Comparison of ENCODE assay signal across 8 cellular contexts in the genomic region with DNA sequence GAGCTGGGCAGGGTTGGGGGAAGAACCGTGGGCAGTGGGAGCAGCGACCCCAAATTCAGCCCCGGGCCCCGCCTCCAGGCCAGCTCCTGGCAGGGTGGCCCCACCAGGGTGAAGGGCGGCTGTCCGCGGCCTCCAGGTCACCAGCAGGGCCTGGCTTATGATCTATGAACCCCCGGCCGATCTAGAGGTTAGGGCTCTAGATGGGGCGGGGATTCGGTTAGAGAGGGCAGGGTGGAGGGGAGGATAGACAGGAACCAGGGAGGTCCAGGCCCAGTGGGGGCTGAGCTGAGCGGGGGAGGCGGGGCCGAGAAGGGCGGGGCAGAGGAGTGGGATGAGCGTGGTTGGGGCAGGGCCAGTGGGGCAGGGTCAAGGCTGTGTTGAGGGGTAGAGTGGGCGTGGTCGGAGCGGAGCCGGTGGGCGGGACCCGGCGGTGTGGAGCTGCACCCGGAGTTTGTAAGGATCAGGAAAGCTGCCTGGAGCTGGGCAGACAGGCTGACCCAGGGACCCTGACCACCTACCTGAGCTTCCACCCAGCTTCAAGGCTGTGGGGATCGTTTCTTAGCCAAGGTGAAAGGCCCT. TPM values are rescaled to one million over a fixed set of nuclear protein-coding genes. Genes with fewer than 3 reads are reported as not detected.
DNase-seq lines count a peak whose midpoint lies in the region; ATAC-seq and TF ChIP-seq lines count a peak whose summit lies in the region.

No MANE protein-coding gene starts in this region.

- DNase-seq in HUDEP-2 (lab: John Stamatoyannopoulos, UW; ENCODE audit: unreplicated experiment in 76 of 76), result peak in 61 of 76 experiments; percentile 9 to 84 (median 55)
- DNase-seq in activated T-cell treated with anti-CD3 and anti-CD28 coated beads for 48 hours (ENCODE audit: low read depth), result peak; percentile 46
- DNase-seq in natural killer cell treated with Interleukin-12 subunit alpha and Interleukin-12 subunit beta and Interleukin-15 and Interleukin-18, amount 100 ng/mL, for 72 hours (ENCODE audit: low spot score), result peak; percentile 74
- peak; percentile 96 for DNase-seq in testis
- DNase-seq in NK-92 (lab: John Stamatoyannopoulos, UW; ENCODE audit: unreplicated experiment), result no peak

- no peak for TF ChIP-seq EP300 in gastroesophageal sphincter (IDR thresholded peaks at IDR 0.05)

- ATAC-seq in gastroesophageal sphincter, result peak; percentile 67
- peak; percentile 81 to 86 for ATAC-seq in natural killer cell treated with Interleukin-12 subunit alpha and Interleukin-12 subunit beta and Interleukin-15 and Interleukin-18, amount 100 ng/mL, for 72 hours
- ATAC-seq in GM21423 (IDR thresholded peaks at IDR 0.05; ENCODE audit: unreplicated experiment), result no peak
- no peak for ATAC-seq in HG02759 (IDR thresholded peaks at IDR 0.05; ENCODE audit: unreplicated experiment)

- no peaks in the 10 kb centered on the region for H3K9me3 ChIP-seq in gastroesophageal sphincter
- no peaks in the 10 kb centered on the region for H3K9me3 ChIP-seq in testis

- peak overlapping the region; percentile 41 for H3K4me3 Mint-ChIP-seq in natural killer cell treated with Interleukin-12 subunit alpha and Interleukin-12 subunit beta and Interleukin-15 and Interleukin-18, amount 100 ng/mL, for 72 hours

- H3K4me3 ChIP-seq in gastroesophageal sphincter, result peak overlapping the region in 1 of 2 donors; percentile 39
- H3K4me3 ChIP-seq in testis, result peak overlapping the region; percentile 10 to 14

- TF ChIP-seq CTCF in gastroesophageal sphincter (IDR thresholded peaks at IDR 0.05), result no peak
- no peak for TF ChIP-seq CTCF in testis (IDR thresholded peaks at IDR 0.05)

- H3K27ac ChIP-seq in gastroesophageal sphincter (peak overlapping the region in 3 of 4 donors; percentile 53 to 75 (median 60)), testis (peak overlapping the region; percentile 72 to 75)

- H3K4me1 Mint-ChIP-seq in natural killer cell treated with Interleukin-12 subunit alpha and Interleukin-12 subunit beta and Interleukin-15 and Interleukin-18, amount 100 ng/mL, for 72 hours (ENCODE audit: low read depth in 2 of 2), result peaks cover 0 to 7% of the 10 kb centered on the region in 2 donors

- WGBS in gastroesophageal sphincter (ENCODE audit: low coverage in 1 of 2), 2 donors, result 0 to 24% methylated on average over 9 to 11 of the region's 25 CpGs
- WGBS in testis, 2 donors, result 12 to 23% methylated on average over 18 to 25 of the region's 25 CpGs

- H3K9me3 Mint-ChIP-seq in natural killer cell treated with Interleukin-12 subunit alpha and Interleukin-12 subunit beta and Interleukin-15 and Interleukin-18, amount 100 ng/mL, for 72 hours, result no peaks in the 10 kb centered on the region

- H3K27me3 Mint-ChIP-seq in natural killer cell treated with Interleukin-12 subunit alpha and Interleukin-12 subunit beta and Interleukin-15 and Interleukin-18, amount 100 ng/mL, for 72 hours, result peaks cover 4 to 7% of the 10 kb centered on the region in 2 donors

- no peaks in the 10 kb centered on the region for H3K36me3 Mint-ChIP-seq in natural killer cell treated with Interleukin-12 subunit alpha and Interleukin-12 subunit beta and Interleukin-15 and Interleukin-18, amount 100 ng/mL, for 72 hours

- peaks cover 82% of the 10 kb centered on the region for H3K27me3 ChIP-seq in gastroesophageal sphincter
- H3K27me3 ChIP-seq in testis, result no peaks in the 10 kb centered on the region

- no peaks in the 10 kb centered on the region for H3K36me3 ChIP-seq in gastroesophageal sphincter
- H3K36me3 ChIP-seq in testis (ENCODE audit: low read depth, missing control alignments), result no peaks in the 10 kb centered on the region

- H3K27ac Mint-ChIP-seq in natural killer cell treated with Interleukin-12 subunit alpha and Interleukin-12 subunit beta and Interleukin-15 and Interleukin-18, amount 100 ng/mL, for 72 hours, result no peak overlapping the region

- TF ChIP-seq POLR2A in gastroesophageal sphincter (IDR thresholded peaks at IDR 0.05) (no peak), testis (IDR thresholded peaks at IDR 0.05) (no peak)

- intact Hi-C loops in testis (cut with DNase I; ENCODE audit: low total_unique reads), result no loop called here

- H3K4me1 ChIP-seq in gastroesophageal sphincter (peaks cover 0 to 16% (median 0%) of the 10 kb centered on the region in 3 donors), testis (peaks cover 18% of the 10 kb centered on the region)

RNA-seq across cellular contexts. Expression of a gene that starts 29.3 kb away (rescaled TPM):
- total RNA-seq in gastroesophageal sphincter (not detected), testis (10 to 100 TPM; 34.0 to 53.0 TPM)
- total RNA-seq in natural killer cell treated with Interleukin-12 subunit alpha and Interleukin-12 subunit beta and Interleukin-15 and Interleukin-18, amount 100 ng/mL, for 72 hours, result not detected
- 35.1 TPM for polyA plus RNA-seq in testis (ENCODE audit: insufficient read depth, low read depth, low replicate concordance)

RNA-seq across cellular contexts. Expression of a gene that starts 36.6 kb away (rescaled TPM):
- 1 to 10 TPM in 2 of 4 donors, under 1 TPM in 2; 0.47 to 10.0 (median 0.91) TPM for total RNA-seq in gastroesophageal sphincter
- total RNA-seq in natural killer cell treated with Interleukin-12 subunit alpha and Interleukin-12 subunit beta and Interleukin-15 and Interleukin-18, amount 100 ng/mL, for 72 hours, result under 1 TPM; 0.25 to 0.69 TPM
- 10 to 100 TPM; 25.6 to 31.1 TPM for total RNA-seq in testis
- 10.4 TPM for polyA plus RNA-seq in testis (ENCODE audit: insufficient read depth, low read depth, low replicate concordance)

Comparison
In these comparisons a context has a peak if more than half of its experiments do, and no peak if none do; other contexts are left out.
1. ATAC-seq: peak in gastroesophageal sphincter (single experiment) and natural killer cell treated with Interleukin-12 subunit alpha and Interleukin-12 subunit beta and Interleukin-15 and Interleukin-18, amount 100 ng/mL, for 72 hours (2 of 2); none in GM21423 (single experiment) and HG02759 (single experiment).
2. RNA of a gene that starts 29.3 kb away (total RNA-seq): 34.0 to 53.0 TPM in testis; not detected in gastroesophageal sphincter and not detected in natural killer cell treated with Interleukin-12 subunit alpha and Interleukin-12 subunit beta and Interleukin-15 and Interleukin-18, amount 100 ng/mL, for 72 hours; every median in the first group is over 10 times any median in the second.